In the genomic region with DNA sequence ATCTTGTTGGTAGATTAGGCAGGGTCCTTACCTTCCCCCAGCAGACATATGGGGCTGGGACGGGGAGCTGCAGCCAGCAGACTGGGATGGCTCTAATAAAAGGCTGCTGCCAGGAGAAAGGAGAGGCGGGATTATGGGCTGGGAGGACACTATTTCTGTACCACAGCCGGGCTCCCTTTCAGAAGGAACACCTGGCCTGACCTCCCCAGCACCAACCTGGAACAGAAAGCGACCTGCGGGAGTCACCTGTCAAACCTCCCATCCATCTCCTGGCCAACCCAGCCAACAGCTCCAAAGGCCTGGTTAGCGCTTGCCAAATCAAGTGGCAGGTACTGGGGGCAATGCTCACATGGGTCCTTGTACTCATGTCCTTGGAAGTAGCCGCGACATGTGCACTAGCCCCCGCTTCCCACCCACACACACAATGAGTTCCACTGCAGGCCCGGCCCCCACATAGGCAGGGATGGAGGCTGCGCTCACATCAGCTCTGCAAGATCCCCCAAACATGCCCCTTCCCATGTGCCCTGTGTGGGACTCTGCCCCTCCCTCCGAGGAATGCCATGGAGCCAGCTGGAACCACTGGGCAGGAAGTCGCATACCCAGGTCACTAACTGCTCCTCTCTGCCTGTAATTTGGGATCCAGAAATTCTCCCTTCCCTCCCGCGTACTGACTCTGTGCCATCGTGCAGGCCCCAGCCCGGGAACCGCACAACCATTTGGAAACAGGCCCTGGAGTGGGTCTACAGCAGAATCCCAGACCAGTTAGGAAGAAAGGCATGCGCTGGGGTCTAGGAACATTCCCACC, we compare ENCODE assay signal across 1 cellular context.
TF ChIP-seq lines count a peak whose summit lies in the region.

No MANE protein-coding gene starts in this region.

TF ChIP-seq in HepG2, 621 proteins besides CTCF, POLR2A, EP300 and RAD21:
- TF ChIP-seq AGO2 (optimal IDR thresholded peaks at IDR 0.05; ENCODE audit: low read depth, low read length) (peak; percentile 43), ZC3H13 (CRISPR knock-in tag; IDR thresholded peaks at IDR 0.05) (no peak)
- TF ChIP-seq, protein P1, sequence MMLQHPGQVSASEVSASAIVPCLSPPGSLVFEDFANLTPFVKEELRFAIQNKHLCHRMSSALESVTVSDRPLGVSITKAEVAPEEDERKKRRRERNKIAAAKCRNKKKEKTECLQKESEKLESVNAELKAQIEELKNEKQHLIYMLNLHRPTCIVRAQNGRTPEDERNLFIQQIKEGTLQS (CRISPR knock-in tag; IDR thresholded peaks at IDR 0.05) = no peak
TF ChIP-seq in HepG2: peak in this region for 1.
